8 cellular contexts compared by ENCODE assay signal in genomic region chr16:180921-181667, GRCh38. TPM values are rescaled to one million over a fixed set of nuclear protein-coding genes. Genes with fewer than 3 reads are reported as not detected.
DNase-seq lines count a peak whose midpoint lies in the region; ATAC-seq and TF ChIP-seq lines count a peak whose summit lies in the region.

No MANE protein-coding gene starts in this region.

- H3K36me3 Mint-ChIP-seq in T-helper 17 cell (ENCODE audit: low read depth), result no peaks in the 10 kb centered on the region

- H3K27ac ChIP-seq in adrenal gland (no peak overlapping the region), aorta (ENCODE audit: low read depth in 1 of 2, low read length in 2 of 2) (no peak overlapping the region)

- H3K9me3 ChIP-seq in T-helper 17 cell (ENCODE audit: control insufficient read depth, low read length, poor library complexity, severe bottlenecking), result no peaks in the 10 kb centered on the region
- no peaks in the 10 kb centered on the region for H3K9me3 ChIP-seq in adrenal gland (replicated peaks in 1 of 3)
- H3K9me3 ChIP-seq in aorta (ENCODE audit: control insufficient read depth, low read length), result no peaks in the 10 kb centered on the region

- intact Hi-C loops in adrenal gland (cut with DNase I) (loop anchor here in 1 of 2 donors (5.0 kb wide), 1 partner anchor 74 kb away; no protein-coding TSS in a partner anchor), left ventricle myocardium superior (cut with micrococcal nuclease) (loop anchor here (5.0 kb wide), 1 partner anchor 74 kb away; no protein-coding TSS in a partner anchor), aorta (cut with DNase I) (loop anchor here (2.0 to 5.0 kb wide), 2 partner anchors 74 kb away; no protein-coding TSS in a partner anchor)

- ATAC-seq in T-helper 17 cell (peak; percentile 90), left ventricle myocardium superior (peak; percentile 81), aorta (ENCODE audit: low FRiP score) (peak; percentile 88)

- H3K36me3 ChIP-seq in adrenal gland (replicated peaks in 1 of 2) (no peaks in the 10 kb centered on the region), aorta (ENCODE audit: control insufficient read depth in 1 of 2, insufficient read depth in 2 of 2, low read length in 1 of 2) (no peaks in the 10 kb centered on the region)

- TF ChIP-seq POLR2A in adrenal gland (IDR thresholded peaks at IDR 0.05), result peak in 1 of 2 donors; percentile 7

- no peaks in the 10 kb centered on the region for H3K4me1 Mint-ChIP-seq in T-helper 17 cell

- H3K27me3 Mint-ChIP-seq in T-helper 17 cell, result peaks cover 21% of the 10 kb centered on the region

- 1 to 2% (median 1%) methylated on average over 13 to 76 of the region's 76 CpGs; no CpG with 5 or more reads in 1 of the 4 donors for WGBS in adrenal gland, 4 donors
- WGBS in aorta, 2 donors, result 0 to 1% methylated on average over 67 to 76 of the region's 76 CpGs

- DNase-seq in SIG-M5 treated with dmso at 0.1 percent for 504 hours (lab: John Stamatoyannopoulos, UW; ENCODE audit: unreplicated experiment) (peak; percentile 46), SIG-M5 (lab: John Stamatoyannopoulos, UW) (no peak), NCI-H1105 (lab: John Stamatoyannopoulos, UW) (peak; percentile 43), T-helper 17 cell (peak; percentile 73 to 89 (median 78)), adrenal gland (peak; percentile 62 to 85 (median 78)), left ventricle myocardium superior (peak; percentile 85), retina (peak; percentile 91), aorta (peak; percentile 72 to 92)

- H3K4me3 ChIP-seq in adrenal gland (peak overlapping the region in 1 of 4 donors; percentile 33), aorta (ENCODE audit: low read length in 2 of 2) (no peak overlapping the region)

- peak overlapping the region; percentile 31 for H3K4me3 Mint-ChIP-seq in T-helper 17 cell

- H3K4me1 ChIP-seq in adrenal gland (replicated peaks in 1 of 2) (peaks cover 5 to 17% of the 10 kb centered on the region in 2 donors), aorta (ENCODE audit: control insufficient read depth in 1 of 2, insufficient read depth in 2 of 2, low read length in 2 of 2) (no peaks in the 10 kb centered on the region)

- peak overlapping the region; percentile 11 for H3K27ac Mint-ChIP-seq in T-helper 17 cell

- TF ChIP-seq CTCF in adrenal gland (IDR thresholded peaks at IDR 0.05), result peak; percentile 81 to 96 (median 90)

- H3K27me3 ChIP-seq in adrenal gland (peaks cover 41% of the 10 kb centered on the region), aorta (ENCODE audit: control insufficient read depth in 1 of 2, insufficient read depth in 2 of 2, low read length in 1 of 2) (no peaks in the 10 kb centered on the region)

RNA-seq across cellular contexts. Expression of gene HBQ1, which starts 0.8 kb away (rescaled TPM):
- total RNA-seq in T-helper 17 cell (not detected), adrenal gland (1 to 10 TPM in 1 of 8 donors, not detected in 7; 1.9 TPM), left ventricle myocardium superior (not detected), aorta (not detected)
- polyA plus RNA-seq in adrenal gland (under 1 TPM in 1 of 3 donors, not detected in 2; 0.44 TPM), aorta (not detected)

RNA-seq across cellular contexts. Expression of gene HBA1, which starts 4.6 kb away (rescaled TPM):
- total RNA-seq in T-helper 17 cell, result 1 to 10 TPM in 1 of 2 donors, under 1 TPM in 1; 0.65 to 6.5 TPM
- total RNA-seq in adrenal gland, result 100 to 1,000 TPM in 1 of 8 donors, 10 to 100 TPM in 4, not detected in 3; 12.7 to 237 (median 20.2) TPM
- polyA plus RNA-seq in adrenal gland, result 10 to 100 TPM in 2 of 3 donors, not detected in 1; 18.2 to 30.1 TPM
- 48.9 TPM for total RNA-seq in left ventricle myocardium superior
- total RNA-seq in aorta, result 1,000 to 10,000 TPM in 1 of 2 donors, 100 to 1,000 TPM in 1; 559 to 1,337 TPM
- polyA plus RNA-seq in aorta, result 1 to 10 TPM in 1 of 2 donors, not detected in 1; 8.0 TPM

RNA-seq across cellular contexts. Expression of gene HBA2, which starts 8.4 kb away (rescaled TPM):
- total RNA-seq in T-helper 17 cell, result not detected
- 100 to 1,000 TPM in 1 of 8 donors, 10 to 100 TPM in 3, 1 to 10 TPM in 3, not detected in 1; 1.9 to 161 (median 10.8) TPM for total RNA-seq in adrenal gland
- polyA plus RNA-seq in adrenal gland, result 100 to 1,000 TPM in 1 of 3 donors, 10 to 100 TPM in 1, not detected in 1; 51.7 to 113 TPM
- total RNA-seq in left ventricle myocardium superior, result 37.2 TPM
- total RNA-seq in aorta, result 1,000 to 10,000 TPM in 1 of 2 donors, 100 to 1,000 TPM in 1; 448 to 1,265 TPM
- 10 to 100 TPM; 30.6 to 35.8 TPM for polyA plus RNA-seq in aorta

RNA-seq across cellular contexts. Expression of gene HBM, which starts 15.3 kb away (rescaled TPM):
- total RNA-seq in T-helper 17 cell (not detected), adrenal gland (under 1 TPM in 2 of 8 donors, not detected in 6; 0.53 to 0.61 TPM), left ventricle myocardium superior (not detected), aorta (1 to 10 TPM in 1 of 2 donors, not detected in 1; 3.1 TPM)
- polyA plus RNA-seq in adrenal gland (not detected), aorta (not detected)

RNA-seq across cellular contexts. Expression of gene HBZ, which starts 28.6 kb away (rescaled TPM):
- total RNA-seq in T-helper 17 cell (not detected), adrenal gland (1 to 10 TPM in 1 of 8 donors, under 1 TPM in 1, not detected in 6; 0.61 to 1.3 TPM), left ventricle myocardium superior (not detected), aorta (not detected)
- polyA plus RNA-seq in adrenal gland (not detected), aorta (not detected)
